Comparison of ENCODE assay signal across 1 cellular context in the genomic region with DNA sequence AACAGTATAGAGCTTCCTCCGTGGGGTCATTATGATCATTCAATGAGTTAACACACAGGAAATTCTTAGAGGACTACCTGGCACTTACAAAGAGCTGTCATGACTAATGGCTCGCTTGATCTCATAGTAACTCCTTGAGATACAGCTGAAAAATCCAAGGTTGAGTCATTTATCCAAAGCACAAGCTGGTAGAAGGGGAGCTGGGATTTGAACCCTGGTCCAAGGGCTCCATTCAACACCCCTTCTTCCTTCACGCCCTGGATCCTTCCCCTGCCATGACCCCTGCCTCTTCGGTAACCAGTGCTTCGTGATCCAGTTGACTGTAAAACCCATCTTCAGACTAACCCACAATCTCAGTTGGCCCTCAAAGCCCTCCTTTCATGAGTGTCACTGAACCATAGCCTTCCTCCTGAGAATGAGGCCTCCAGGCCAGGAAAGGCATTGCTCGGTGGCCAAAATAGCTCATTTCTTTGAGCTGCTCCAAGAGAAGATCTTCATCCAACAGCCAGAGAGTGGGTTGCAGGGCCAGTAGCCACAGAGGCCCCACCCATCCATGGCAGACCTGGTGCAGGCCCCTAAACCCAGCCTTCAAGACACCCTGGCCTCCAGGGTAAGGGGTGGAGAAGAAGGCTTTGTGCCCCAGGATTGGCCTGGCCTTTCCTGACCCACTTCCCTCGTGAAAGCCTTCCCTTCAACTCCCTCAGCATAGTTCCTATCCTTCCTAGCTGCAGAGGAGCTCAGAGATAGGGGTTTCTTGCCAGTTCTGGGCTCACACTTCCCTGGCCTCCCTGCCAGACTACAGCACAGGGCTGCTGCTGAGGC.
TF ChIP-seq lines count a peak whose summit lies in the region.

No MANE protein-coding gene starts in this region.

TF ChIP-seq in liver, 16 proteins besides CTCF, POLR2A, EP300 and RAD21 (continued from another document):
- TF ChIP-seq REST (IDR thresholded peaks at IDR 0.05) (no peak), TAF1 (conservative IDR thresholded peaks at IDR 0.05) (no peak)
